In the genomic region with DNA sequence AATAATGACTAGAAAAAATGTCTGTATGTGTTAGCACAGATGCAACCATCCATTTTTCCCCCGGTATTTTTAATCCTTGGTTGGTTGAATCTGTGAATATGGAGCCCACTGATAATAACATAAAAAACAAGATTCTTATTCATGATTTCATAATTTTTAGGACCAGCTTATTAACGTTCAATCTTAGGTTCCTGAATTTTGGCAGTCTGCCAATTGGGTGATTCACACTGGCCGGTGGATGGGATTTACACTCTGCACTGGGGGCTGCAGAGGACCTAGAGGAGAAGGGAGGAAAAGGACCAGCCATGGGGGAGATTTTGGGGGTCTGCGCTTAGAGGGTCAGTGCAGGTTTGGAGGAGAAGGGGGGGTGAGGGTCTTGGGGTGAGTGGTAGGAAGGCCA, we compare ENCODE assay signal across 1 cellular context.
TF ChIP-seq lines count a peak whose summit lies in the region.

No MANE protein-coding gene starts in this region.

TF ChIP-seq in SK-N-SH, 30 proteins besides CTCF, POLR2A, EP300 and RAD21 (continued from another document):
- TF ChIP-seq, protein P1, sequence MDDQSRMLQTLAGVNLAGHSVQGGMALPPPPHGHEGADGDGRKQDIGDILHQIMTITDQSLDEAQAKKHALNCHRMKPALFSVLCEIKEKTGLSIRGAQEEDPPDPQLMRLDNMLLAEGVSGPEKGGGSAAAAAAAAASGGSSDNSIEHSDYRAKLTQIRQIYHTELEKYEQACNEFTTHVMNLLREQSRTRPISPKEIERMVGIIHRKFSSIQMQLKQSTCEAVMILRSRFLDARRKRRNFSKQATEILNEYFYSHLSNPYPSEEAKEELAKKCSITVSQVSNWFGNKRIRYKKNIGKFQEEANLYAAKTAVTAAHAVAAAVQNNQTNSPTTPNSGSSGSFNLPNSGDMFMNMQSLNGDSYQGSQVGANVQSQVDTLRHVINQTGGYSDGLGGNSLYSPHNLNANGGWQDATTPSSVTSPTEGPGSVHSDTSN (IDR thresholded peaks at IDR 0.05) = no peak
- TF ChIP-seq FOSL2 (IDR thresholded peaks at IDR 0.05; ENCODE audit: borderline replicate concordance, low read depth) = no peak
- TF ChIP-seq, protein P2, sequence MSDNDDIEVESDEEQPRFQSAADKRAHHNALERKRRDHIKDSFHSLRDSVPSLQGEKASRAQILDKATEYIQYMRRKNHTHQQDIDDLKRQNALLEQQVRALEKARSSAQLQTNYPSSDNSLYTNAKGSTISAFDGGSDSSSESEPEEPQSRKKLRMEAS (IDR thresholded peaks at IDR 0.05; ENCODE audit: low read depth) = no peak
